In the genomic region with DNA sequence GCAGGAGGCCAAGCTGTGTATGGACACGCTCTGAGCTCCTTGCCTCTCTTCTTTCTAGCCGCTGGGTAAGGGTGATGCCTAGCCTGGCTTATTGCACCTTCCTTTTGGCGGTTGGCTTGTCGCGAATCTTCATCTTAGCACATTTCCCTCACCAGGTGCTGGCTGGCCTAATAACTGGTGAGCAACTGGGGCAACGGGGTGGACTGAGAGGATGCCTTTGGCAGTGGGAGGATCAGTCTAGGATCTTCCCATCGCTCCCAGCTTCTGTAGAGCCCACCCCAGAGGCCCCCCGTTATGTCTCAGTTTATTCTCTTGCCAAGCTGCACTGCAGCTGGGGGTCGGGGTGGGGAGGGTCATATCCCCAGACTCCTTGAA, we compare ENCODE assay signal across 1 cellular context.
TF ChIP-seq lines count a peak whose summit lies in the region.

No MANE protein-coding gene starts in this region.

TF ChIP-seq in GM23338, 12 proteins besides CTCF, POLR2A, EP300 and RAD21 (continued from another document):
- TF ChIP-seq, protein P1, sequence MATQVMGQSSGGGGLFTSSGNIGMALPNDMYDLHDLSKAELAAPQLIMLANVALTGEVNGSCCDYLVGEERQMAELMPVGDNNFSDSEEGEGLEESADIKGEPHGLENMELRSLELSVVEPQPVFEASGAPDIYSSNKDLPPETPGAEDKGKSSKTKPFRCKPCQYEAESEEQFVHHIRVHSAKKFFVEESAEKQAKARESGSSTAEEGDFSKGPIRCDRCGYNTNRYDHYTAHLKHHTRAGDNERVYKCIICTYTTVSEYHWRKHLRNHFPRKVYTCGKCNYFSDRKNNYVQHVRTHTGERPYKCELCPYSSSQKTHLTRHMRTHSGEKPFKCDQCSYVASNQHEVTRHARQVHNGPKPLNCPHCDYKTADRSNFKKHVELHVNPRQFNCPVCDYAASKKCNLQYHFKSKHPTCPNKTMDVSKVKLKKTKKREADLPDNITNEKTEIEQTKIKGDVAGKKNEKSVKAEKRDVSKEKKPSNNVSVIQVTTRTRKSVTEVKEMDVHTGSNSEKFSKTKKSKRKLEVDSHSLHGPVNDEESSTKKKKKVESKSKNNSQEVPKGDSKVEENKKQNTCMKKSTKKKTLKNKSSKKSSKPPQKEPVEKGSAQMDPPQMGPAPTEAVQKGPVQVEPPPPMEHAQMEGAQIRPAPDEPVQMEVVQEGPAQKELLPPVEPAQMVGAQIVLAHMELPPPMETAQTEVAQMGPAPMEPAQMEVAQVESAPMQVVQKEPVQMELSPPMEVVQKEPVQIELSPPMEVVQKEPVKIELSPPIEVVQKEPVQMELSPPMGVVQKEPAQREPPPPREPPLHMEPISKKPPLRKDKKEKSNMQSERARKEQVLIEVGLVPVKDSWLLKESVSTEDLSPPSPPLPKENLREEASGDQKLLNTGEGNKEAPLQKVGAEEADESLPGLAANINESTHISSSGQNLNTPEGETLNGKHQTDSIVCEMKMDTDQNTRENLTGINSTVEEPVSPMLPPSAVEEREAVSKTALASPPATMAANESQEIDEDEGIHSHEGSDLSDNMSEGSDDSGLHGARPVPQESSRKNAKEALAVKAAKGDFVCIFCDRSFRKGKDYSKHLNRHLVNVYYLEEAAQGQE (IDR thresholded peaks at IDR 0.05; ENCODE audit: unreplicated experiment) = no peak
- TF ChIP-seq CREB1 (CRISPR knock-in tag; IDR thresholded peaks at IDR 0.05; ENCODE audit: low read depth) (no peak), ETS1 (IDR thresholded peaks at IDR 0.05) (no peak), JUNB (IDR thresholded peaks at IDR 0.05; ENCODE audit: unreplicated experiment) (no peak), ZNF114 (CRISPR knock-in tag; IDR thresholded peaks at IDR 0.05) (no peak), NANOG (IDR thresholded peaks at IDR 0.05; ENCODE audit: borderline replicate concordance) (no peak), STAT1 (IDR thresholded peaks at IDR 0.05; ENCODE audit: unreplicated experiment) (no peak), POLR2AphosphoS5 (IDR thresholded peaks at IDR 0.05; ENCODE audit: low read depth) (no peak), ZNF462 (CRISPR knock-in tag; IDR thresholded peaks at IDR 0.05) (no peak), EZH2phosphoT487 (IDR thresholded peaks at IDR 0.05; ENCODE audit: unreplicated experiment) (no peak)
